In genomic region chr16:30527635-30528178, GRCh38 we compare ENCODE assay signal across 8 cellular contexts. TPM values are rescaled to one million over a fixed set of nuclear protein-coding genes. Genes with fewer than 3 reads are reported as not detected.
DNase-seq lines count a peak whose midpoint lies in the region; ATAC-seq and TF ChIP-seq lines count a peak whose summit lies in the region.

No MANE protein-coding gene starts in this region.

- no peaks in the 10 kb centered on the region for H3K79me2 ChIP-seq in mesendoderm (ENCODE audit: control insufficient read depth, insufficient read depth, low read length)

- in situ Hi-C loops in brain microvascular endothelial cell (cut with HindIII; ENCODE audit: low pct_ligation_motif_present, low sequenced_read_pairs): no loop called here

- peak overlapping the region; percentile 72 for H3K9ac ChIP-seq in mesendoderm (ENCODE audit: low read length)

- no peak overlapping the region for H3K27ac ChIP-seq in brain microvascular endothelial cell
- H3K27ac ChIP-seq in mesendoderm (ENCODE audit: low read depth, low read length): peak overlapping the region; percentile 7
- H3K27ac ChIP-seq in uterus: peak overlapping the region; percentile 96 to 100

- H3K4ac ChIP-seq in mesendoderm (ENCODE audit: low read depth, low read length): no peak overlapping the region

- no peak for ATAC-seq in activated T-cell treated with anti-CD3 and anti-CD28 coated beads, Interleukin-2, amount 50 U/mL, for 4 hours
- no peak for ATAC-seq in HG03520 (IDR thresholded peaks at IDR 0.05; ENCODE audit: unreplicated experiment)

- H3K4me1 Mint-ChIP-seq in activated T-cell treated with anti-CD3 and anti-CD28 coated beads, Interleukin-2, amount 50 U/mL, for 4 hours (ENCODE audit: low read depth): peaks cover 31% of the 10 kb centered on the region

- H2BK120ac ChIP-seq in mesendoderm (ENCODE audit: low read depth, low read length): no peak overlapping the region

- H3K27me3 ChIP-seq in brain microvascular endothelial cell (replicated peaks) (no peaks in the 10 kb centered on the region), mesendoderm (ENCODE audit: insufficient read depth, low read length, poor library complexity) (no peaks in the 10 kb centered on the region), uterus (no peaks in the 10 kb centered on the region)

- TF ChIP-seq POLR2A in uterus (IDR thresholded peaks at IDR 0.05): no peak

- H3K36me3 ChIP-seq in brain microvascular endothelial cell (replicated peaks) (peaks cover 4% of the 10 kb centered on the region), mesendoderm (ENCODE audit: control insufficient read depth, insufficient read depth, low read length) (peaks cover 3% of the 10 kb centered on the region), uterus (no peaks in the 10 kb centered on the region)

- intact Hi-C loops in uterus (cut with DNase I; ENCODE audit: low total_unique reads): no loop called here

- no peaks in the 10 kb centered on the region for H3K9me3 Mint-ChIP-seq in activated T-cell treated with anti-CD3 and anti-CD28 coated beads, Interleukin-2, amount 50 U/mL, for 4 hours

- peak overlapping the region; percentile 48 for H3K23ac ChIP-seq in mesendoderm (ENCODE audit: low read length)

- H3K4me3 ChIP-seq in brain microvascular endothelial cell (ENCODE audit: low read depth, low read length) (peak overlapping the region; percentile 29), mesendoderm (ENCODE audit: low read length) (no peak overlapping the region), uterus (peak overlapping the region; percentile 17 to 91)

- peaks cover 8% of the 10 kb centered on the region for H3K4me1 ChIP-seq in mesendoderm (ENCODE audit: control insufficient read depth, low read depth, low read length)
- H3K4me1 ChIP-seq in uterus: peaks cover 0 to 6% of the 10 kb centered on the region in 2 donors

- H2AK5ac ChIP-seq in mesendoderm (ENCODE audit: low read length): peak overlapping the region; percentile 82

- H3K18ac ChIP-seq in mesendoderm (ENCODE audit: low read length): no peak overlapping the region

- no CpG with 5 or more reads among the region's 14 CpGs for WGBS in mesendoderm (ENCODE audit: extremely low coverage, insufficient coverage, low lambda C conversion rate)

- no peak overlapping the region for H4K8ac ChIP-seq in mesendoderm (ENCODE audit: low read depth, low read length)

- no peak overlapping the region for H4K5ac ChIP-seq in mesendoderm (ENCODE audit: low read length)

- H3K4me2 ChIP-seq in mesendoderm (ENCODE audit: low read length): peak overlapping the region; percentile 59

- no peak for TF ChIP-seq CTCF in brain microvascular endothelial cell (IDR thresholded peaks at IDR 0.05; ENCODE audit: low read depth, low read length, missing control alignments)
- no peak for TF ChIP-seq CTCF in uterus (IDR thresholded peaks at IDR 0.05)

- no peaks in the 10 kb centered on the region for H3K36me3 Mint-ChIP-seq in activated T-cell treated with anti-CD3 and anti-CD28 coated beads, Interleukin-2, amount 50 U/mL, for 4 hours (ENCODE audit: insufficient read depth)

- peak overlapping the region; percentile 88 for H3K56ac ChIP-seq in mesendoderm (ENCODE audit: low read length)

- peaks cover 2% of the 10 kb centered on the region for H3K79me1 ChIP-seq in mesendoderm (ENCODE audit: low read length)

- H2BK15ac ChIP-seq in mesendoderm (replicated peaks; ENCODE audit: low read depth): no peak overlapping the region

- H3K27me3 Mint-ChIP-seq in activated T-cell treated with anti-CD3 and anti-CD28 coated beads, Interleukin-2, amount 50 U/mL, for 4 hours (ENCODE audit: low read depth): no peaks in the 10 kb centered on the region

- H2BK5ac ChIP-seq in mesendoderm (ENCODE audit: low read length): peak overlapping the region; percentile 61

- peak overlapping the region; percentile 79 for H3K4me3 Mint-ChIP-seq in activated T-cell treated with anti-CD3 and anti-CD28 coated beads, Interleukin-2, amount 50 U/mL, for 4 hours

- no peak for DNase-seq in activated T-cell treated with anti-CD3 and anti-CD28 coated beads, Interleukin-2, amount 50 U/mL, for 4 hours
- DNase-seq in activated T-cell treated with anti-CD3 and anti-CD28 coated beads, Interleukin-2, amount 50 U/mL, for 1 hour: no peak
- DNase-seq in NCI-H510A (lab: John Stamatoyannopoulos, UW) (peak; percentile 42), brain microvascular endothelial cell (no peak), mesendoderm (no peak), uterus (no peak)
- no peak for DNase-seq in stimulated activated CD4-positive, alpha-beta T cell treated with anti-CD3 and anti-CD28 coated beads, Interleukin-4, amount 100 ng/mL, for 24 hours

- H3K9me3 ChIP-seq in uterus: no peaks in the 10 kb centered on the region

RNA-seq across cellular contexts. Expression of gene ZNF768, which starts 1.3 kb away (rescaled TPM):
- total RNA-seq in activated T-cell treated with anti-CD3 and anti-CD28 coated beads, Interleukin-2, amount 50 U/mL, for 4 hours: 10 to 100 TPM in 2 of 3 donors, 1 to 10 TPM in 1; 9.1 to 10.7 (median 10.5) TPM
- 20.2 TPM for polyA plus RNA-seq in mesendoderm (2013, experiment 1 of 2)
- 20.4 TPM for polyA plus RNA-seq in mesendoderm (2013, experiment 2 of 2)
- total RNA-seq in uterus: 10 to 100 TPM in 3 of 4 donors, 1 to 10 TPM in 1; 8.8 to 41.3 (median 28.5) TPM

RNA-seq across cellular contexts. Expression of gene ZNF747, which starts 7.0 kb away (rescaled TPM):
- 10 to 100 TPM; 14.2 to 15.4 (median 15.2) TPM for total RNA-seq in activated T-cell treated with anti-CD3 and anti-CD28 coated beads, Interleukin-2, amount 50 U/mL, for 4 hours
- 5.4 TPM for polyA plus RNA-seq in mesendoderm (2013, experiment 1 of 2)
- polyA plus RNA-seq in mesendoderm (2013, experiment 2 of 2): 5.2 TPM
- total RNA-seq in uterus: 10 to 100 TPM in 2 of 4 donors, 1 to 10 TPM in 2; 3.8 to 16.1 (median 10.2) TPM

RNA-seq across cellular contexts. Expression of gene ZNF764, which starts 30.5 kb away (rescaled TPM):
- 10 to 100 TPM; 21.2 to 23.4 (median 22.5) TPM for total RNA-seq in activated T-cell treated with anti-CD3 and anti-CD28 coated beads, Interleukin-2, amount 50 U/mL, for 4 hours
- polyA plus RNA-seq in mesendoderm (2013, experiment 1 of 2): 3.5 TPM
- polyA plus RNA-seq in mesendoderm (2013, experiment 2 of 2): 3.3 TPM
- 10 to 100 TPM in 2 of 4 donors, 1 to 10 TPM in 2; 1.5 to 11.3 (median 7.3) TPM for total RNA-seq in uterus

RNA-seq across cellular contexts. Expression of gene ZNF688, which starts 43.8 kb away (rescaled TPM):
- 1 to 10 TPM; 5.6 to 8.1 (median 7.4) TPM for total RNA-seq in activated T-cell treated with anti-CD3 and anti-CD28 coated beads, Interleukin-2, amount 50 U/mL, for 4 hours
- 2.2 TPM for polyA plus RNA-seq in mesendoderm (2013, experiment 1 of 2)
- 2.3 TPM for polyA plus RNA-seq in mesendoderm (2013, experiment 2 of 2)
- 10 to 100 TPM in 3 of 4 donors, 1 to 10 TPM in 1; 9.6 to 27.1 (median 12.5) TPM for total RNA-seq in uterus

RNA-seq across cellular contexts. Expression of gene ITGAL, which starts 55.2 kb away (rescaled TPM):
- 100 to 1,000 TPM; 193 to 259 (median 220) TPM for total RNA-seq in activated T-cell treated with anti-CD3 and anti-CD28 coated beads, Interleukin-2, amount 50 U/mL, for 4 hours
- 0.01 TPM for polyA plus RNA-seq in mesendoderm (2013, experiment 1 of 2)
- polyA plus RNA-seq in mesendoderm (2013, experiment 2 of 2): 0.01 TPM
- total RNA-seq in uterus: 1 to 10 TPM in 3 of 4 donors, not detected in 1; 3.6 to 5.6 (median 4.7) TPM
